8 cellular contexts compared by ENCODE assay signal in the genomic region with DNA sequence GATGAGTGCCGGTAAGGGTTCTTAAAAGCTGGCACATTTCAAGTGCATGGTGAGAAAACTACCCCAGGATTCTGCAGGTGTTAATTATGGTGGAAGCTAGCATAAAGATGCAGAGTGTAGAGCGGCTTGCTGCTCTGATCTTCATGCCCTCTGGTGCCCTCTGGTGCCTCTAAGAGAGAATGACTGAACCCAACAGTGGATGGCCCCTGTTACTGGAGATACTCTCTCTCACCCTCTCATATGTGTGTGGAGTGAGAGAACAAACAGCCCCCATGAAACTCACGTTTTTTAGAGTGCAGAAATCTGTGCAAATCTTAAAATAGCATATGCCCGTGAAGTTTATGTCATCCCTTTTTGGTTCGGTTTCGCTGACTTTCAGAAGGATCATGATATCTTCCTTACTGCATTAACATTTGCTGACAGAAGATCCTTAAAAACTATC.
A peak's percentile ranks its signal among the peaks of the same experiment; 100 is the strongest.
DNase-seq lines count a peak whose midpoint lies in the region; ATAC-seq lines count a peak whose summit lies in the region.

No MANE protein-coding gene starts in this region.

- no peaks in the 10 kb centered on the region for H3K79me1 ChIP-seq in mesendoderm (ENCODE audit: low read length)

- H3K23ac ChIP-seq in mesendoderm (ENCODE audit: low read length), result no peak overlapping the region

- DNase-seq in COR-L47 (lab: John Stamatoyannopoulos, UW) (peak; percentile 58), NCI-H446 (lab: John Stamatoyannopoulos, UW) (peak; percentile 62 to 76), mesendoderm (peak; percentile 84)
- peak; percentile 4 to 22 for DNase-seq in activated CD4-positive, alpha-beta T cell treated with anti-CD3 and anti-CD28 coated beads for 4 hours
- DNase-seq in effector CD8-positive, alpha-beta T cell (lab: John Stamatoyannopoulos, UW), result peak; percentile 4
- peak; percentile 3 to 56 (median 8) for DNase-seq in stimulated activated naive CD4-positive, alpha-beta T cell (lab: John Stamatoyannopoulos, UW)

- WGBS in mesendoderm (ENCODE audit: extremely low coverage, insufficient coverage, low lambda C conversion rate), result no CpG with 5 or more reads among the region's 6 CpGs

- H2BK15ac ChIP-seq in mesendoderm (replicated peaks; ENCODE audit: low read depth), result no peak overlapping the region

- H2AK5ac ChIP-seq in mesendoderm (ENCODE audit: low read length), result no peak overlapping the region

- no peak overlapping the region for H3K4ac ChIP-seq in mesendoderm (ENCODE audit: low read depth, low read length)

- no peaks in the 10 kb centered on the region for H3K4me1 ChIP-seq in mesendoderm (ENCODE audit: control insufficient read depth, low read depth, low read length)

- H3K18ac ChIP-seq in mesendoderm (ENCODE audit: low read length), result no peak overlapping the region

- H3K27ac ChIP-seq in mesendoderm (ENCODE audit: low read depth, low read length), result no peak overlapping the region

- no peak overlapping the region for H4K8ac ChIP-seq in mesendoderm (ENCODE audit: low read depth, low read length)

- H3K56ac ChIP-seq in mesendoderm (ENCODE audit: low read length), result no peak overlapping the region

- ATAC-seq in GM19397 (IDR thresholded peaks at IDR 0.05; ENCODE audit: unreplicated experiment) (peak; percentile 97), HG03432 (IDR thresholded peaks at IDR 0.05; ENCODE audit: unreplicated experiment) (peak; percentile 99)

- H3K4me3 ChIP-seq in mesendoderm (ENCODE audit: low read length), result no peak overlapping the region

- no peak overlapping the region for H3K4me2 ChIP-seq in mesendoderm (ENCODE audit: low read length)

- H3K9ac ChIP-seq in mesendoderm (ENCODE audit: low read length), result no peak overlapping the region

- H4K5ac ChIP-seq in mesendoderm (ENCODE audit: low read length), result no peak overlapping the region

- no peak overlapping the region for H2BK120ac ChIP-seq in mesendoderm (ENCODE audit: low read depth, low read length)

- H2BK5ac ChIP-seq in mesendoderm (ENCODE audit: low read length), result no peak overlapping the region

- no peaks in the 10 kb centered on the region for H3K27me3 ChIP-seq in mesendoderm (ENCODE audit: insufficient read depth, low read length, poor library complexity)

- no peaks in the 10 kb centered on the region for H3K36me3 ChIP-seq in mesendoderm (ENCODE audit: control insufficient read depth, insufficient read depth, low read length)

- H3K79me2 ChIP-seq in mesendoderm (ENCODE audit: control insufficient read depth, insufficient read depth, low read length), result no peaks in the 10 kb centered on the region

Comparison
In these comparisons a context has a peak if more than half of its experiments do, and no peak if none do; other contexts are left out.
1. DNase-seq: peak in every context shown above with its lines; median percentile 84 in mesendoderm; 69 in NCI-H446; 58 in COR-L47; 13 in activated CD4-positive, alpha-beta T cell treated with anti-CD3 and anti-CD28 coated beads for 4 hours; 8 in stimulated activated naive CD4-positive, alpha-beta T cell; 4 in effector CD8-positive, alpha-beta T cell.